13 cellular contexts compared by ENCODE assay signal in the genomic region with DNA sequence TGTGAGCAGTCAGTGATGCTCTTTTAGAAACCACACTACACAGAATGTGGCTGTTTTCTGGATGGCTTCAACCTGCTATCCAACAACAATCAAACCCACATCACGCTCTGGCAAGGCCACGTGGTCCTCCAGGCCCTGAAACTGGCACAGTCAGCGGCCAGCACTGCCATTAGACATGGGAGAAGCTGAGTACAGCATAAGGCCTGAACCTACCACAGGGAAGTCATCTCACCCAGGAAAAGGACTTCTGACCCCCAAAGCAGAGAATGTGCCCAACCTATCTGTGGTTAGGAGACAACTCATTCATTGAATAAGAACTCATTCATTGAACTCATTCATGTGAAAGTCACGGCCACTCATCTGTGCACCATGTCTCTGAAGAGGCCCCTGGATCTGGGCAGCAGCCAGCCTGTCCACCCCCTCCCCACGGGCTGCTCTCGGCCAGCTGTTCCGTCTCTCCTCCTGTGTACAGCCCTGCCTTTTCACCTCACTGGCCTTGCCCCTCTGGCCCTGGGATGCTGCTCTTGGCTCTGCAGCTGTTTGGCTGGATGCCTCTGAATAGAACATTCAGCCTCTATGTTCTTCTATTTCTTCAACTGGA.
A peak's percentile ranks its signal among the peaks of the same experiment; 100 is the strongest.
DNase-seq lines count a peak whose midpoint lies in the region; ATAC-seq and TF ChIP-seq lines count a peak whose summit lies in the region.
"Had no signal": no experiment of that assay in that cellular context is flagged by ENCODE, and none has a peak within 500 bp of the region (broad histone marks: within the 10 kb centered on the region; RNA-seq: fewer than 3 reads in every experiment).

No MANE protein-coding gene starts in this region.

- intact Hi-C loops in tibial artery (cut with DNase I; ENCODE audit: low total_unique reads), result no loop called here

- peaks cover 0 to 86% (median 67%) of the 10 kb centered on the region in 4 donors for H3K4me1 ChIP-seq in tibial artery

- no peaks in the 10 kb centered on the region for H3K9me3 ChIP-seq in tibial artery
- H3K9me3 ChIP-seq: adrenal gland, mucosa of descending colon, SJSA1 had no signal

- ATAC-seq in HG03442 (IDR thresholded peaks at IDR 0.05; ENCODE audit: unreplicated experiment), result no peak
- ATAC-seq: mucosa of descending colon had no signal

- H3K4me3 ChIP-seq in fibroblast of mammary gland (ENCODE audit: control insufficient read depth, low read depth, low read length), result no peak overlapping the region
- no peak overlapping the region for H3K4me3 ChIP-seq in tibial artery
- H3K4me3 ChIP-seq: adrenal gland, mucosa of descending colon, SJSA1 had no signal

- H3K4me1 Mint-ChIP-seq in nephron, result peaks cover 80% of the 10 kb centered on the region

- H3K27ac ChIP-seq in tibial artery, result peak overlapping the region; percentile 87 to 88
- H3K27ac ChIP-seq: SJSA1 had no signal

- peak overlapping the region; percentile 62 to 89 (median 82) for H3K27ac Mint-ChIP-seq in nephron
- H3K27ac Mint-ChIP-seq: activated CD4-positive, alpha-beta memory T cell treated with anti-CD3 and anti-CD28 coated beads for 36 hours had no signal

- H3K27me3 ChIP-seq in tibial artery, result no peaks in the 10 kb centered on the region
- H3K27me3 ChIP-seq: adrenal gland, SJSA1 had no signal

- H3K36me3 ChIP-seq in tibial artery, result no peaks in the 10 kb centered on the region
- H3K36me3 ChIP-seq: adrenal gland, SJSA1 had no signal

- peak; percentile 40 for DNase-seq in activated CD8-positive, alpha-beta memory T cell treated with anti-CD3 and anti-CD28 coated beads for 24 hours
- no peak for DNase-seq in activated CD8-positive, alpha-beta memory T cell treated with anti-CD3 and anti-CD28 coated beads, Interleukin-2, amount 50 U/mL, for 4 hours
- DNase-seq in fibroblast of mammary gland (ENCODE audit: low read depth), result peak; percentile 83
- peak; percentile 68 to 87 for DNase-seq in tibial artery
- no peak for DNase-seq in iPS-NIHi11 (ENCODE audit: low spot score)
- no peak for DNase-seq in GOT3 (lab: John Stamatoyannopoulos, UW)
- DNase-seq: activated CD4-positive, alpha-beta memory T cell treated with anti-CD3 and anti-CD28 coated beads for 36 hours; mucosa of descending colon; NCI-H2081 treated with DMSO at 0.1 percent for 48 hours had no signal

- TF ChIP-seq CTCF in fibroblast of mammary gland (conservative IDR thresholded peaks at IDR 0.05; ENCODE audit: control insufficient read depth, insufficient read depth, low read depth, low read length) (no peak), nephron (IDR thresholded peaks at IDR 0.05; ENCODE audit: unreplicated experiment in 3 of 3) (no peak), tibial artery (IDR thresholded peaks at IDR 0.05) (no peak)

- H3K9me3 Mint-ChIP-seq in nephron, result peaks cover 13% of the 10 kb centered on the region

- H3K4me3 Mint-ChIP-seq in nephron, result peak overlapping the region in 1 of 3 experiments; percentile 53
- H3K4me3 Mint-ChIP-seq: activated CD4-positive, alpha-beta memory T cell treated with anti-CD3 and anti-CD28 coated beads for 36 hours had no signal

- peaks cover 7% of the 10 kb centered on the region for H3K36me3 Mint-ChIP-seq in nephron (ENCODE audit: low read depth)
- H3K36me3 Mint-ChIP-seq: activated CD4-positive, alpha-beta memory T cell treated with anti-CD3 and anti-CD28 coated beads for 36 hours had no signal

- no peaks in the 10 kb centered on the region for H3K27me3 Mint-ChIP-seq in nephron (ENCODE audit: low read depth)

Comparison
In these comparisons a context has a peak if more than half of its experiments do, and no peak if none do; other contexts are left out.
1. DNase-seq: peak in activated CD8-positive, alpha-beta memory T cell treated with anti-CD3 and anti-CD28 coated beads for 24 hours (single experiment), fibroblast of mammary gland (single experiment) and tibial artery (2 of 2); none in activated CD8-positive, alpha-beta memory T cell treated with anti-CD3 and anti-CD28 coated beads, Interleukin-2, amount 50 U/mL, for 4 hours (single experiment), iPS-NIHi11 (single experiment) and GOT3 (single experiment).